ENCODE assay signal across 19 cellular contexts in genomic region chr18:76986391-76986790, GRCh38.
A peak's percentile ranks its signal among the peaks of the same experiment; 100 is the strongest.
DNase-seq lines count a peak whose midpoint lies in the region; ATAC-seq, FAIRE-seq and TF ChIP-seq lines count a peak whose summit lies in the region.
"Had no signal": no experiment of that assay in that cellular context is flagged by ENCODE, and none has a peak within 500 bp of the region (broad histone marks: within the 10 kb centered on the region; RNA-seq: fewer than 3 reads in every experiment).

No MANE protein-coding gene starts in this region.

- no peak for FAIRE-seq in HTR-8/SVneo (lab: Jason Lieb, UNC)
- FAIRE-seq: A549, GM19239 had no signal

- H2AFZ ChIP-seq in parathyroid adenoma: peak overlapping the region; percentile 79

- H3K4me1 Mint-ChIP-seq in type B pancreatic cell (ENCODE audit: unreplicated experiment): peaks cover 24% of the 10 kb centered on the region

- H3K27ac Mint-ChIP-seq in type B pancreatic cell: no peak overlapping the region

- no peaks in the 10 kb centered on the region for H3K9me3 ChIP-seq in parathyroid adenoma (ENCODE audit: control insufficient read depth, low read length)
- H3K9me3 ChIP-seq: A549 had no signal

- H3K4me1 ChIP-seq in parathyroid adenoma: peaks cover 61% of the 10 kb centered on the region
- H3K4me1 ChIP-seq: A549 had no signal

- no peak for ATAC-seq in HG03139 (IDR thresholded peaks at IDR 0.05; ENCODE audit: unreplicated experiment)
- ATAC-seq: A549, Panc1, Right ventricle myocardium inferior had no signal

- peaks cover 2% of the 10 kb centered on the region for H3K79me2 ChIP-seq in parathyroid adenoma

- no peak overlapping the region for H3K4me3 ChIP-seq in parathyroid adenoma (ENCODE audit: low read depth, low read length)
- H3K4me3 ChIP-seq: A549 had no signal

- H3K36me3 ChIP-seq in parathyroid adenoma (ENCODE audit: control insufficient read depth, insufficient read depth, low read length): no peaks in the 10 kb centered on the region

- CTCF ChIA-PET in RWPE1 (lab: Yijun Ruan, JAX): no interaction called here

- H3K27me3 ChIP-seq in parathyroid adenoma (ENCODE audit: control insufficient read depth, insufficient read depth, low read length): no peaks in the 10 kb centered on the region

- H3K36me3 Mint-ChIP-seq in type B pancreatic cell: peaks cover 4% of the 10 kb centered on the region

- no peak overlapping the region for H3K4me3 Mint-ChIP-seq in type B pancreatic cell

- no peaks in the 10 kb centered on the region for H3K27me3 Mint-ChIP-seq in type B pancreatic cell

- POLR2A ChIA-PET in RWPE1 (lab: Yijun Ruan, JAX; ENCODE audit: low non-redundant PET): no interaction called here

- peak overlapping the region; percentile 21 for H3K9ac ChIP-seq in parathyroid adenoma

- H3K9me3 Mint-ChIP-seq in type B pancreatic cell: no peaks in the 10 kb centered on the region

- H3K27ac ChIP-seq in parathyroid adenoma (peak overlapping the region; percentile 100), RWPE1 (no peak overlapping the region)
- H3K27ac ChIP-seq: A549, C4-2B had no signal

- TF ChIP-seq CTCF in parathyroid adenoma (IDR thresholded peaks at IDR 0.05): no peak
- no peak for TF ChIP-seq CTCF in type B pancreatic cell (conservative IDR thresholded peaks at IDR 0.05)
- TF ChIP-seq CTCF in RWPE1 (conservative IDR thresholded peaks at IDR 0.05; ENCODE audit: low read depth): no peak

- peak; percentile 38 for DNase-seq in activated CD8-positive, alpha-beta memory T cell treated with anti-CD3 and anti-CD28 coated beads, Interleukin-2, amount 50 U/mL, for 48 hours
- DNase-seq in activated CD8-positive, alpha-beta memory T cell treated with anti-CD3 and anti-CD28 coated beads for 24 hours: no peak
- DNase-seq in ecto neural progenitor cell (ENCODE audit: low spot score) (peak; percentile 39), type B pancreatic cell (ENCODE audit: extremely low spot score, unreplicated experiment) (peak; percentile 49), RWPE1 (ENCODE audit: low spot score) (no peak), HTR-8/SVneo (ENCODE audit: insufficient read length, low spot score) (no peak)
- DNase-seq: HCEC 1CT, KG1, NCI-H1436, NCI-H2029 treated with DMSO at 0.1 percent for 48 hours, NCI-H2171 treated with DMSO at 0.1 percent for 48 hours, NCI-H82 had no signal

- H3K4me2 ChIP-seq in parathyroid adenoma (ENCODE audit: low read length): peak overlapping the region; percentile 26
- H3K4me2 ChIP-seq: A549 had no signal

Comparison
In these comparisons a context has a peak if more than half of its experiments do, and no peak if none do; other contexts are left out.
1. DNase-seq: peak in activated CD8-positive, alpha-beta memory T cell treated with anti-CD3 and anti-CD28 coated beads, Interleukin-2, amount 50 U/mL, for 48 hours (single experiment), ecto neural progenitor cell (single experiment) and type B pancreatic cell (single experiment); none in activated CD8-positive, alpha-beta memory T cell treated with anti-CD3 and anti-CD28 coated beads for 24 hours (single experiment), RWPE1 (single experiment) and HTR-8/SVneo (single experiment).